23 cellular contexts compared by ENCODE assay signal in the genomic region with DNA sequence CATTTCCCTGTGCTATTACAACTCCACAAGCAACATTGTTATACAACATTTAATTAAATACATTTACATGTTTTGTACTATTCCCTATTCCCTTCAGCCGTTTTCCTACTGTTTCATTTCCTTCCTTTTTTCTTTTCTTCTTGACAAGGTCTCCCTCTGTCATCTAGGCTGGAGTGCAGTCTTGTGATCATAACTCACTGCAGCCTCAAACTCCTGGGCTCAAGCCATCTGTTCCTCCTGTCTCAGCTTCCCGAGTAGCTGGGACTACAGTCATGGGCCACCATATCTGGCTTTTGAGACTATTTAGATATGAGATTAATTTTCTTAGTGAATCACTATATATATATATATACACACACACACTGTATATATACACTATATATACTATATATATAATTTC.
"Had no signal": no experiment of that assay in that cellular context is flagged by ENCODE, and none has a peak within 500 bp of the region (broad histone marks: within the 10 kb centered on the region; RNA-seq: fewer than 3 reads in every experiment).

No MANE protein-coding gene starts in this region.

- H3K36me3 Mint-ChIP-seq: brain; immature natural killer cell; natural killer cell treated with Interleukin-12 subunit alpha and Interleukin-12 subunit beta and Interleukin-15 and Interleukin-18, amount 100 ng/mL, for 72 hours had no signal

- H3K4me3 Mint-ChIP-seq: activated CD4-positive, alpha-beta memory T cell treated with anti-CD3 and anti-CD28 coated beads, Interleukin-2, amount 10 ng/mL, durations not matched to agents 7 days and 5 days; activated CD4-positive, alpha-beta T cell treated with anti-CD3 and anti-CD28 coated beads, Interleukin-2, amount 10 ng/mL, durations not matched to agents 24 days and 14 days; activated naive CD8-positive, alpha-beta T cell treated with anti-CD3 and anti-CD28 coated beads, Interleukin-2, amount 50 U/mL, for 24 hours; activated T-cell treated with anti-CD3 and anti-CD28 coated beads, Interleukin-2, amount 50 U/mL, for 72 hours; brain; immature natural killer cell; mesothelial cell of epicardium; natural killer cell treated with Interleukin-12 subunit alpha and Interleukin-12 subunit beta and Interleukin-15 and Interleukin-18, amount 100 ng/mL, for 72 hours; T-helper 1 cell treated with Interleukin-12 subunit alpha and Interleukin-12 subunit beta and Interleukin-4 antibody, amounts not matched to agents 30 μg/mL and 1 μg/mL, for 36 hours had no signal

- H3K4me3 ChIP-seq: esophagus muscularis mucosa, hepatocyte, left ventricle myocardium inferior, prostate gland, right atrium auricular region, tibial artery had no signal

- H3K4me1 ChIP-seq: esophagus muscularis mucosa, left ventricle myocardium inferior, prostate gland, right atrium auricular region, tibial artery had no signal

- H2AFZ ChIP-seq: hepatocyte had no signal

- H3K27ac Mint-ChIP-seq: activated CD4-positive, alpha-beta memory T cell treated with anti-CD3 and anti-CD28 coated beads, Interleukin-2, amount 10 ng/mL, durations not matched to agents 7 days and 5 days; activated CD4-positive, alpha-beta T cell treated with anti-CD3 and anti-CD28 coated beads, Interleukin-2, amount 10 ng/mL, durations not matched to agents 24 days and 14 days; activated naive CD8-positive, alpha-beta T cell treated with anti-CD3 and anti-CD28 coated beads, Interleukin-2, amount 50 U/mL, for 24 hours; activated T-cell treated with anti-CD3 and anti-CD28 coated beads, Interleukin-2, amount 50 U/mL, for 72 hours; brain; immature natural killer cell; mesothelial cell of epicardium; natural killer cell treated with Interleukin-12 subunit alpha and Interleukin-12 subunit beta and Interleukin-15 and Interleukin-18, amount 100 ng/mL, for 72 hours; T-helper 1 cell treated with Interleukin-12 subunit alpha and Interleukin-12 subunit beta and Interleukin-4 antibody, amounts not matched to agents 30 μg/mL and 1 μg/mL, for 36 hours had no signal

- H3K9me3 ChIP-seq: prostate gland had no signal

- H3K4me2 ChIP-seq: hepatocyte had no signal

- H3K4me1 Mint-ChIP-seq: brain, immature natural killer cell had no signal

- H3K27ac ChIP-seq: esophagus muscularis mucosa, hepatocyte, left ventricle myocardium inferior, prostate gland, right atrium auricular region, tibial artery had no signal

- H3K27me3 ChIP-seq: esophagus muscularis mucosa, hepatocyte, right atrium auricular region, tibial artery had no signal

- H3K36me3 ChIP-seq: esophagus muscularis mucosa, left ventricle myocardium inferior, prostate gland, right atrium auricular region, tibial artery had no signal

- H3K27me3 Mint-ChIP-seq: activated naive CD8-positive, alpha-beta T cell treated with anti-CD3 and anti-CD28 coated beads, Interleukin-2, amount 50 U/mL, for 24 hours had no signal

- H3K9me3 Mint-ChIP-seq: immature natural killer cell; natural killer cell treated with Interleukin-12 subunit alpha and Interleukin-12 subunit beta and Interleukin-15 and Interleukin-18, amount 100 ng/mL, for 72 hours had no signal

- H3K79me2 ChIP-seq: hepatocyte had no signal

- DNase-seq: activated CD4-positive, alpha-beta memory T cell treated with anti-CD3 and anti-CD28 coated beads, Interleukin-2, amount 10 ng/mL, durations not matched to agents 7 days and 5 days; activated CD4-positive, alpha-beta T cell treated with anti-CD3 and anti-CD28 coated beads, Interleukin-2, amount 10 ng/mL, durations not matched to agents 24 days and 14 days; activated CD4-positive, CD25-positive, alpha-beta regulatory T cell; activated gamma-delta T cell; activated naive CD4-positive, alpha-beta T cell treated with anti-CD3 and anti-CD28 coated beads, Interleukin-2, amount 50 U/mL, for 16 hours; activated naive CD8-positive, alpha-beta T cell treated with anti-CD3 and anti-CD28 coated beads, Interleukin-2, amount 50 U/mL, for 24 hours; activated T-cell treated with anti-CD3 and anti-CD28 coated beads, Interleukin-2, amount 50 U/mL, for 72 hours; caudate nucleus; effector memory CD4-positive, alpha-beta T cell; immature natural killer cell; left ventricle myocardium inferior; stimulated activated CD4-positive, alpha-beta T cell treated with anti-CD3 and anti-CD28 coated beads, Interleukin-4, amount 100 ng/mL, for 24 hours; stimulated activated naive CD8-positive, alpha-beta T cell treated with anti-CD3 and anti-CD28 coated beads, Interleukin-15, Interleukin-2, amounts not matched to agents 100 U/mL and 50 U/mL, for 24 hours; T1000 had no signal
